Comparison of ENCODE assay signal across 8 cellular contexts in genomic region chr12:118357327-118358007, GRCh38.
DNase-seq lines count a peak whose midpoint lies in the region; ATAC-seq and TF ChIP-seq lines count a peak whose summit lies in the region.

No MANE protein-coding gene starts in this region.

- no peaks in the 10 kb centered on the region for H3K36me3 ChIP-seq in brain microvascular endothelial cell (replicated peaks)

- H3K27ac ChIP-seq in brain microvascular endothelial cell (peak overlapping the region; percentile 89), substantia nigra (ENCODE audit: low read depth, low read length, poor library complexity, severe bottlenecking) (peak overlapping the region; percentile 83)

- TF ChIP-seq CTCF in brain microvascular endothelial cell (IDR thresholded peaks at IDR 0.05; ENCODE audit: low read depth, low read length, missing control alignments), result no peak

- peak; percentile 38 for ATAC-seq in HG03097 (IDR thresholded peaks at IDR 0.05; ENCODE audit: low FRiP score, unreplicated experiment)

- in situ Hi-C loops in brain microvascular endothelial cell (cut with HindIII; ENCODE audit: low pct_ligation_motif_present, low sequenced_read_pairs), result loop anchor here (25.0 kb wide), 1 partner anchor 170 kb away; no protein-coding TSS in a partner anchor

- H3K4me3 ChIP-seq in brain microvascular endothelial cell (ENCODE audit: low read depth, low read length), result no peak overlapping the region

- H3K27me3 ChIP-seq in brain microvascular endothelial cell (replicated peaks), result no peaks in the 10 kb centered on the region

- DNase-seq in activated naive CD4-positive, alpha-beta T cell treated with Interleukin-2 at 50 U/mL for 16 hours, result peak; percentile 42
- no peak for DNase-seq in activated naive CD4-positive, alpha-beta T cell (lab: John Stamatoyannopoulos, UW)
- DNase-seq in SHP77 treated with DMSO at 0.1 percent for 48 hours (lab: John Stamatoyannopoulos, UW) (peak; percentile 10), brain microvascular endothelial cell (peak; percentile 74), left kidney (ENCODE audit: low read depth, low spot score) (peak; percentile 35), substantia nigra (lab: John Stamatoyannopoulos, UW) (peak in 9 of 49 donors; percentile 2 to 59 (median 9)), NCI-H1694 treated with DMSO at 0.1 percent for 48 hours (lab: John Stamatoyannopoulos, UW) (no peak)

Comparison
In these comparisons a context has a peak if more than half of its experiments do, and no peak if none do; other contexts are left out.
1. DNase-seq: peak in activated naive CD4-positive, alpha-beta T cell treated with Interleukin-2 at 50 U/mL for 16 hours (single experiment), SHP77 treated with DMSO at 0.1 percent for 48 hours (single experiment), brain microvascular endothelial cell (single experiment) and left kidney (single experiment); none in activated naive CD4-positive, alpha-beta T cell (0 of 4) and NCI-H1694 treated with DMSO at 0.1 percent for 48 hours (single experiment).